8 cellular contexts compared by ENCODE assay signal in genomic region chr9:126915281-126915816, GRCh38. TPM values are rescaled to one million over a fixed set of nuclear protein-coding genes. Genes with fewer than 3 reads are reported as not detected.
DNase-seq lines count a peak whose midpoint lies in the region; ATAC-seq and TF ChIP-seq lines count a peak whose summit lies in the region.

No MANE protein-coding gene starts in this region.

- no peaks in the 10 kb centered on the region for H3K9me3 ChIP-seq in WERI-Rb-1 (ENCODE audit: severe bottlenecking)
- no peaks in the 10 kb centered on the region for H3K9me3 ChIP-seq in endocrine pancreas (ENCODE audit: control insufficient read depth, low read length)

- H3K4me1 ChIP-seq in endocrine pancreas (ENCODE audit: control insufficient read depth, insufficient read depth, low read length) = peaks cover 6% of the 10 kb centered on the region

- H3K4me3 Mint-ChIP-seq in naive B cell = peak overlapping the region; percentile 72 to 93 (median 82)

- DNase-seq in Daoy (ENCODE audit: low read depth) = peak; percentile 17
- DNase-seq in HT-29 (ENCODE audit: low spot score) = peak; percentile 74
- DNase-seq in WERI-Rb-1 = peak; percentile 71
- no peak for DNase-seq in naive B cell
- peak; percentile 68 for DNase-seq in ureter (ENCODE audit: low spot score)
- no peak for DNase-seq in NCI-H446 treated with DMSO at 0.1 percent for 48 hours (lab: John Stamatoyannopoulos, UW)

- no peak overlapping the region for H3K27ac ChIP-seq in WERI-Rb-1

- peak overlapping the region; percentile 17 to 95 (median 87) for H3K27ac Mint-ChIP-seq in naive B cell

- TF ChIP-seq CTCF in WERI-Rb-1 (IDR thresholded peaks at IDR 0.05; ENCODE audit: low read depth, low read length) = no peak

- H3K9me3 Mint-ChIP-seq in naive B cell = peaks cover 0 to 11% (median 5%) of the 10 kb centered on the region in 7 donors

- ATAC-seq in naive B cell (ENCODE audit: low read depth in 2 of 2) (peak; percentile 16 to 22), HG03571 (IDR thresholded peaks at IDR 0.05; ENCODE audit: unreplicated experiment) (no peak)

- H3K27me3 Mint-ChIP-seq in naive B cell = peaks cover 11 to 23% (median 16%) of the 10 kb centered on the region in 3 donors

- H3K36me3 Mint-ChIP-seq in naive B cell = peaks cover 3 to 9% of the 10 kb centered on the region in 2 donors

- H3K27me3 ChIP-seq in WERI-Rb-1 (ENCODE audit: insufficient read depth, low read depth, severe bottlenecking) (no peaks in the 10 kb centered on the region), endocrine pancreas (ENCODE audit: control insufficient read depth, insufficient read depth, low read length) (no peaks in the 10 kb centered on the region)

- 0 out of 2 replicates have a peak overlapping the region, but pooled peaks have one; percentile 6 for H3K4me3 ChIP-seq in WERI-Rb-1 (ENCODE audit: low read depth, low read length)
- peak overlapping the region; percentile 62 for H3K4me3 ChIP-seq in endocrine pancreas (ENCODE audit: control insufficient read depth, insufficient read depth, low read length)

- H3K36me3 ChIP-seq in WERI-Rb-1 (peaks cover 2% of the 10 kb centered on the region; the same call in 1 of the 2 replicates), endocrine pancreas (ENCODE audit: control insufficient read depth, insufficient read depth, low read length) (no peaks in the 10 kb centered on the region)

- peak overlapping the region; percentile 22 for H3K9ac ChIP-seq in endocrine pancreas (ENCODE audit: control insufficient read depth, insufficient read depth, low read length)

- H3K4me1 Mint-ChIP-seq in naive B cell = peaks cover 8 to 16% (median 10%) of the 10 kb centered on the region in 3 donors

RNA-seq across cellular contexts. Expression of gene RALGPS1, which starts 0.8 kb away (rescaled TPM):
- total RNA-seq in Daoy (2014; rRNA removed; shearing (Covaris generic)) = 4.9 and 18.7 TPM in 2 replicates
- 9.9 and 12.4 TPM in 2 replicates for total RNA-seq in HT-29 (2014; rRNA removed; shearing (Covaris generic))
- 1 to 10 TPM; 3.0 to 7.9 (median 5.4) TPM for polyA plus RNA-seq in naive B cell (ENCODE audit: low read depth in 6 of 6)
- total RNA-seq in ureter = 48.8 TPM

RNA-seq across cellular contexts. Expression of gene ZBTB34, which starts 54.9 kb away (rescaled TPM):
- total RNA-seq in Daoy (2014; rRNA removed; shearing (Covaris generic)) = 4.7 and 5.5 TPM in 2 replicates
- total RNA-seq in HT-29 (2014; rRNA removed; shearing (Covaris generic)) = 1.6 and 2.7 TPM in 2 replicates
- polyA plus RNA-seq in naive B cell (ENCODE audit: low read depth in 6 of 6) = 1 to 10 TPM in 5 of 6 donors, not detected in 1; 1.5 to 2.5 (median 1.7) TPM
- 10.1 TPM for total RNA-seq in ureter

Comparison
In these comparisons a context has a peak if more than half of its experiments do, and no peak if none do; other contexts are left out.
1. DNase-seq: peak in Daoy (single experiment), HT-29 (single experiment), WERI-Rb-1 (single experiment) and ureter (single experiment); none in naive B cell (single experiment) and NCI-H446 treated with DMSO at 0.1 percent for 48 hours (single experiment).